In the genomic region with DNA sequence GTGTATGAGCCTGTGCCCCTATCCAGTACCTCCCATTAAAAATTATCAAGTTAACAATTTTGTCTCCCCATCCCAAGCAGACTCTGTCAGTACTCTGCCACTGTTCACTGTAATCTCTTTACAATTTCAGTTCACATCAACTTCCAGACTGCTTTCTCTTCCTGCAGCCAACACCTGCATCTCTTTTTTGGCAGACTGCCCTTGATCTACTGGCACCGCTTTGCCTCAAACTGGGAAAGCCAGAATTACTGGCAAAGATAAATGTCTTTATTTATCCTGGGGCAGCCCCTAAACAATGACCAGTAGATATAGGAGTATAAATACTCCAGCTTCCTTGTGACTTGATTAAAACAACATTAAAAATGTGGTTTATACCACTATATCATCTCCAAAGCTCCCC, we compare ENCODE assay signal across 31 cellular contexts.
DNase-seq lines count a peak whose midpoint lies in the region; TF ChIP-seq lines count a peak whose summit lies in the region.
"Had no signal": no experiment of that assay in that cellular context is flagged by ENCODE, and none has a peak within 500 bp of the region (broad histone marks: within the 10 kb centered on the region; RNA-seq: fewer than 3 reads in every experiment).

No MANE protein-coding gene starts in this region.

- H3K4me1 Mint-ChIP-seq in Calu3 (ENCODE audit: low read depth, unreplicated experiment) (peaks cover 43% of the 10 kb centered on the region), mesothelial cell of epicardium (peaks cover 5% of the 10 kb centered on the region)
- H3K4me1 Mint-ChIP-seq: CD14-positive monocyte; stimulated activated naive B cell treated with anti-CD40 and anti-IgM and Interleukin-4, amounts not matched to agents 10 μg/mL and 1 μg/mL and 100 μg/mL, for 72 hours had no signal

- BruUV-seq in Calu3 (replicated peaks; lab: Mats Ljungman, UMichigan): no TSS peak

- H3K36me3 Mint-ChIP-seq in Calu3 (ENCODE audit: insufficient read depth, unreplicated experiment) (no peaks in the 10 kb centered on the region), mesothelial cell of epicardium (no peaks in the 10 kb centered on the region)
- H3K36me3 Mint-ChIP-seq: CD14-positive monocyte; stimulated activated naive B cell treated with anti-CD40 and anti-IgM and Interleukin-4, amounts not matched to agents 10 μg/mL and 1 μg/mL and 100 μg/mL, for 72 hours had no signal

- intact Hi-C loops in Calu3 (cut with micrococcal nuclease; ENCODE audit: unreplicated experiment): loop anchor here (5.0 kb wide), 3 partner anchors 135 to 225 kb away; no protein-coding TSS in a partner anchor

- H3K4me3 Mint-ChIP-seq in Calu3 (ENCODE audit: low read depth, unreplicated experiment): peak overlapping the region; percentile 18
- H3K4me3 Mint-ChIP-seq in mesothelial cell of epicardium: no peak overlapping the region
- H3K4me3 Mint-ChIP-seq: activated CD8-positive, alpha-beta T cell treated with anti-CD3 and anti-CD28 coated beads for 36 hours; CD14-positive monocyte; nephron; stimulated activated naive B cell treated with anti-CD40 and anti-IgM and Interleukin-4, amounts not matched to agents 10 μg/mL and 1 μg/mL and 100 μg/mL, for 72 hours; T-helper 1 cell treated with Interleukin-12 subunit alpha and Interleukin-12 subunit beta and Interleukin-4 antibody, amounts not matched to agents 30 μg/mL and 1 μg/mL, for 36 hours had no signal

- CTCF ChIA-PET in Calu3 (lab: Charles Lee): no interaction called here

- H3K9me3 Mint-ChIP-seq in Calu3 (ENCODE audit: low read depth, unreplicated experiment) (no peaks in the 10 kb centered on the region), mesothelial cell of epicardium (peaks cover 6% of the 10 kb centered on the region)

- DNase-seq in Calu3 (peak; percentile 64), NCI-H1105 (lab: John Stamatoyannopoulos, UW) (peak; percentile 49), SHP77 (lab: John Stamatoyannopoulos, UW) (peak; percentile 23 to 50), fibroblast of the aortic adventitia (ENCODE audit: low read depth) (peak; percentile 59), COLO829 (ENCODE audit: low spot score) (no peak), COLO668 (lab: John Stamatoyannopoulos, UW; ENCODE audit: unreplicated experiment) (no peak), mesothelial cell of epicardium (ENCODE audit: low spot score in 2 of 2, unreplicated experiment in 2 of 2) (no peak)
- DNase-seq: activated CD4-positive, CD25-positive, alpha-beta regulatory T cell treated with anti-CD3 and anti-CD28 coated beads, Interleukin-2, amount 50 U/mL, for 72 hours; activated CD8-positive, alpha-beta T cell treated with anti-CD3 and anti-CD28 coated beads for 36 hours; activated gamma-delta T cell treated with Interleukin-2 at 50 U/mL for 16 hours; activated T-cell treated with anti-CD3 and anti-CD28 coated beads, Interleukin-2, amount 50 U/mL, for 1 hour; colonic mucosa; effector memory CD4-positive, alpha-beta T cell; gastrocnemius medialis; hypothalamus; left lung; midbrain; NCI-H146; NK-92 treated with Interleukin-12 subunit alpha and Interleukin-12 subunit beta, amount 100 ng/mL, for 24 hours; PC-9; right lobe of liver; stimulated activated CD4-positive, alpha-beta T cell treated with anti-CD3 and anti-CD28 coated beads, Interleukin-12 subunit alpha, Interleukin-12 subunit beta, amount 100 ng/mL, for 4 hours; stimulated activated CD4-positive, alpha-beta T cell treated with anti-CD3 and anti-CD28 coated beads, Interleukin-4, amount 100 ng/mL, for 24 hours; stimulated activated naive B cell treated with anti-CD40 and anti-IgM and Interleukin-4, amounts not matched to agents 10 μg/mL and 1 μg/mL and 100 μg/mL, for 72 hours had no signal

- no peak for TF ChIP-seq CTCF in Calu3 (IDR thresholded peaks at IDR 0.05; ENCODE audit: unreplicated experiment)
- no peak for TF ChIP-seq CTCF in fibroblast of the aortic adventitia (IDR thresholded peaks at IDR 0.05; ENCODE audit: insufficient read depth, low read length)
- no peak for TF ChIP-seq CTCF in mesothelial cell of epicardium (IDR thresholded peaks at IDR 0.05; ENCODE audit: unreplicated experiment)

- H3K4me3 ChIP-seq in fibroblast of the aortic adventitia (ENCODE audit: low read depth, low read length): no peak overlapping the region
- H3K4me3 ChIP-seq: colonic mucosa, esophagus muscularis mucosa, gastrocnemius medialis, left lung, pancreas, PC-9, right lobe of liver, SJSA1, thoracic aorta had no signal

- H3K27me3 Mint-ChIP-seq in Calu3 (ENCODE audit: unreplicated experiment): no peaks in the 10 kb centered on the region
- no peaks in the 10 kb centered on the region for H3K27me3 Mint-ChIP-seq in mesothelial cell of epicardium (ENCODE audit: low read depth)
- H3K27me3 Mint-ChIP-seq: activated CD8-positive, alpha-beta T cell treated with anti-CD3 and anti-CD28 coated beads for 36 hours; stimulated activated naive B cell treated with anti-CD40 and anti-IgM and Interleukin-4, amounts not matched to agents 10 μg/mL and 1 μg/mL and 100 μg/mL, for 72 hours had no signal

- H3K27ac Mint-ChIP-seq in Calu3 (ENCODE audit: unreplicated experiment) (peak overlapping the region; percentile 56), mesothelial cell of epicardium (no peak overlapping the region)
- H3K27ac Mint-ChIP-seq: activated CD8-positive, alpha-beta T cell treated with anti-CD3 and anti-CD28 coated beads for 36 hours; CD14-positive monocyte; nephron; stimulated activated naive B cell treated with anti-CD40 and anti-IgM and Interleukin-4, amounts not matched to agents 10 μg/mL and 1 μg/mL and 100 μg/mL, for 72 hours; T-helper 1 cell treated with Interleukin-12 subunit alpha and Interleukin-12 subunit beta and Interleukin-4 antibody, amounts not matched to agents 30 μg/mL and 1 μg/mL, for 36 hours had no signal

Comparison
In these comparisons a context has a peak if more than half of its experiments do, and no peak if none do; other contexts are left out.
1. DNase-seq: peak in Calu3 (single experiment), NCI-H1105 (single experiment), SHP77 (2 of 2) and fibroblast of the aortic adventitia (single experiment); none in COLO829 (single experiment), COLO668 (single experiment) and mesothelial cell of epicardium (0 of 2).